Comparison of ENCODE assay signal across 8 cellular contexts in genomic region chr12:54384591-54385041, GRCh38. TPM values are rescaled to one million over a fixed set of nuclear protein-coding genes. Genes with fewer than 3 reads are reported as not detected.
A peak's percentile ranks its signal among the peaks of the same experiment; 100 is the strongest.
DNase-seq lines count a peak whose midpoint lies in the region; ATAC-seq and TF ChIP-seq lines count a peak whose summit lies in the region.

Gene ZNF385A (minus strand): TSS chr12:54384733. CDS start chr12:54384514, 219 bp downstream.

- TF ChIP-seq CTCF in AG04450 (IDR thresholded peaks at IDR 0.05; ENCODE audit: low read depth, low read length) (no peak), Calu3 (IDR thresholded peaks at IDR 0.05; ENCODE audit: unreplicated experiment) (no peak)

- no peak within 1 kb of the TSS for H3K4me3 Mint-ChIP-seq in Calu3 (ENCODE audit: low read depth, unreplicated experiment)

- H2AK5ac ChIP-seq in mesenchymal stem cell (ENCODE audit: low read length, severe bottlenecking), result no peak within 1 kb of the TSS

- DNase-seq in AG04450 (ENCODE audit: low read depth, low spot score) (no peak), adipocyte (ENCODE audit: low read depth) (no peak), mesenchymal stem cell (peak; percentile 48), Calu3 (no peak)

- H2AFZ ChIP-seq in mesenchymal stem cell (ENCODE audit: low read depth, low read length), result no peak within 1 kb of the TSS

- H3K27ac ChIP-seq in AG04450 (ENCODE audit: low read depth, low read length) (peak within 1 kb of the TSS; percentile 73), mesenchymal stem cell (ENCODE audit: low read length, poor library complexity, severe bottlenecking) (no peak within 1 kb of the TSS)

- peak within 1 kb of the TSS; percentile 10 for H4K8ac ChIP-seq in mesenchymal stem cell (ENCODE audit: low read length)

- no peak within 1 kb of the TSS for H2BK120ac ChIP-seq in mesenchymal stem cell (ENCODE audit: low read depth, low read length)

- H3K27ac Mint-ChIP-seq in Calu3 (ENCODE audit: unreplicated experiment), result no peak within 1 kb of the TSS

- H3K4me1 ChIP-seq in adipocyte (ENCODE audit: control insufficient read depth, insufficient read depth, low read length) (peaks cover 30% of the 10 kb centered on the region), mesenchymal stem cell (ENCODE audit: control insufficient read depth, insufficient read depth, low read depth, low read length) (peaks cover 23% of the 10 kb centered on the region)

- H3K9me3 ChIP-seq in AG04450 (ENCODE audit: control insufficient read depth, insufficient read depth, low read length), result no peaks in the 10 kb centered on the region
- no peaks in the 10 kb centered on the region for H3K9me3 ChIP-seq in adipocyte (ENCODE audit: control insufficient read depth, low read length)
- no peaks in the 10 kb centered on the region for H3K9me3 ChIP-seq in mesenchymal stem cell (ENCODE audit: control insufficient read depth, low read length)

- H2BK15ac ChIP-seq in mesenchymal stem cell (ENCODE audit: low read depth, poor library complexity, severe bottlenecking), result peak within 1 kb of the TSS; percentile 26

- 50% methylated on average over 1 of the region's 1 CpG for WGBS in mesenchymal stem cell

- H3K4me2 ChIP-seq in mesenchymal stem cell (ENCODE audit: low read length, poor library complexity, severe bottlenecking), result no peak within 1 kb of the TSS

- intact Hi-C loops in Calu3 (cut with micrococcal nuclease; ENCODE audit: unreplicated experiment), result no loop called here

- H3K27me3 ChIP-seq in AG04450 (ENCODE audit: control insufficient read depth, insufficient read depth, low read length) (no peaks in the 10 kb centered on the region), adipocyte (replicated peaks; ENCODE audit: control insufficient read depth, insufficient read depth, low read length) (no peaks in the 10 kb centered on the region), mesenchymal stem cell (ENCODE audit: control insufficient read depth in 1 of 2, insufficient read depth in 1 of 2, low read length in 2 of 2) (no peaks in the 10 kb centered on the region)

- peak within 1 kb of the TSS; percentile 16 to 59 for H3K18ac ChIP-seq in mesenchymal stem cell (ENCODE audit: low read depth in 1 of 2, low read length in 2 of 2)

- BruUV-seq in Calu3 (replicated peaks; lab: Mats Ljungman, UMichigan), result no TSS peak

- H3K9ac ChIP-seq in adipocyte (ENCODE audit: low read length), result peak within 1 kb of the TSS; percentile 41
- H3K9ac ChIP-seq in mesenchymal stem cell (ENCODE audit: low read length), result peak within 1 kb of the TSS; percentile 59

- H3K4me1 Mint-ChIP-seq in Calu3 (ENCODE audit: low read depth, unreplicated experiment), result peaks cover 30% of the 10 kb centered on the region

- H2BK5ac ChIP-seq in mesenchymal stem cell (ENCODE audit: low read depth, low read length, poor library complexity, severe bottlenecking), result no peak within 1 kb of the TSS

- peak within 1 kb of the TSS in 1 of 2 experiments; percentile 57 for H3K14ac ChIP-seq in mesenchymal stem cell (ENCODE audit: low read length in 2 of 2)

- H3K36me3 Mint-ChIP-seq in Calu3 (ENCODE audit: insufficient read depth, unreplicated experiment), result peaks cover 1% of the 10 kb centered on the region

- H3K23ac ChIP-seq in mesenchymal stem cell (ENCODE audit: low read length in 2 of 2), result peak within 1 kb of the TSS in 1 of 2 experiments; percentile 71

- H4K91ac ChIP-seq in mesenchymal stem cell (ENCODE audit: low read length), result no peak within 1 kb of the TSS

- H3K36me3 ChIP-seq in adipocyte (ENCODE audit: control insufficient read depth, insufficient read depth, low read length, severe bottlenecking) (no peaks in the 10 kb centered on the region), mesenchymal stem cell (ENCODE audit: control insufficient read depth in 1 of 2, insufficient read depth in 2 of 2, low read depth in 1 of 2, low read length in 2 of 2) (no peaks in the 10 kb centered on the region)

- POLR2A ChIA-PET in AG04450 (lab: Yijun Ruan, JAX), result interaction anchor here (0.6 kb wide), 1 partner anchor 1528 kb away, joined by 4 read pairs; no protein-coding TSS in a partner anchor

- no peaks in the 10 kb centered on the region for H3K27me3 Mint-ChIP-seq in Calu3 (ENCODE audit: unreplicated experiment)

- H2BK12ac ChIP-seq in mesenchymal stem cell (ENCODE audit: low read length in 2 of 2), result peak within 1 kb of the TSS in 1 of 2 experiments; percentile 68

- H3K4ac ChIP-seq in mesenchymal stem cell (ENCODE audit: low read depth in 1 of 2, low read length in 2 of 2), result peak within 1 kb of the TSS in 1 of 2 experiments; percentile 27

- H3K9me3 Mint-ChIP-seq in Calu3 (ENCODE audit: low read depth, unreplicated experiment), result no peaks in the 10 kb centered on the region

- ATAC-seq in HG02981 (IDR thresholded peaks at IDR 0.05; ENCODE audit: unreplicated experiment), result peak; percentile 34
- no peak for ATAC-seq in GM21723 (IDR thresholded peaks at IDR 0.05; ENCODE audit: unreplicated experiment)
- ATAC-seq in GM18861 (IDR thresholded peaks at IDR 0.05; ENCODE audit: unreplicated experiment), result no peak
- ATAC-seq in HG02571 (IDR thresholded peaks at IDR 0.05; ENCODE audit: unreplicated experiment), result no peak

- H3K4me3 ChIP-seq in AG04450 (ENCODE audit: low read depth, low read length), result no peak within 1 kb of the TSS
- H3K4me3 ChIP-seq in adipocyte (ENCODE audit: low read length), result no peak within 1 kb of the TSS
- H3K4me3 ChIP-seq in mesenchymal stem cell (ENCODE audit: insufficient read depth in 1 of 2, low read depth in 1 of 2, low read length in 2 of 2), result no peak within 1 kb of the TSS

- H3K79me1 ChIP-seq in mesenchymal stem cell (replicated peaks; ENCODE audit: low read length, poor library complexity, severe bottlenecking), result no peaks in the 10 kb centered on the region

- CTCF ChIA-PET in AG04450 (lab: Charles Lee), result interaction anchor here (1.3 to 11.6 kb wide), 4 partner anchors 9 to 55 kb away, joined by 4 to 212 read pairs (median 16); no protein-coding TSS in a partner anchor
- CTCF ChIA-PET in Calu3 (lab: Charles Lee), result no interaction called here

RNA-seq across cellular contexts. Expression of gene ZNF385A, which starts in this region (rescaled TPM):
- 1.5 and 2.8 TPM in 2 replicates for polyA plus RNA-seq in AG04450 (2011; rRNA removed)
- 2.9 and 3.1 TPM in 2 replicates for polyA minus RNA-seq in AG04450 (2011; rRNA and poly(A)+ RNA removed)
- 16.2 TPM for polyA plus RNA-seq in mesenchymal stem cell (2013, experiment 1 of 2)
- 17.1 TPM for polyA plus RNA-seq in mesenchymal stem cell (2013, experiment 2 of 2)
- 9.1 and 9.5 TPM in 2 replicates for total RNA-seq in Calu3 (2022)
